ENCODE assay signal across 20 cellular contexts in the genomic region with DNA sequence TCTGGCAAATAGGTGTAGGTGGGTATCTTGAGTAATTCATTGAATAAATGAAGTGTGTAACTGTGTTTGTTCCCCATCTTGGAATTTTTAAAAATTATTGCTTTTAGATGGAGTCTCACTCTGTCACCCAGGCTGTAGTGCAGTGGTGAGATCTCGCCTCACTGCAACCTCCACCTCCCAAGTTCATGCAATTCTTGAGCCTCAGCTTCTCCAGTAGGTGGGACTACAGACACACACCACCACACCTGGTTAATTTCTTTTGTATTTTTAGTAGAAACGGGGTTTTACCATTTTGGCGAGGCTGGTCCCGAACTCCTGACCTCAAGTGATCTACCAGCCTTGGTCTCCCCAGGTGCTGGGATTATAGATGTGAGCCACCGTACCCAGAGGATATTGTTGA. TPM values are rescaled to one million over a fixed set of nuclear protein-coding genes. Genes with fewer than 3 reads are reported as not detected.
DNase-seq lines count a peak whose midpoint lies in the region; ATAC-seq and TF ChIP-seq lines count a peak whose summit lies in the region.
"Had no signal": no experiment of that assay in that cellular context is flagged by ENCODE, and none has a peak within 500 bp of the region (broad histone marks: within the 10 kb centered on the region; RNA-seq: fewer than 3 reads in every experiment).

No MANE protein-coding gene starts in this region.

- no peaks in the 10 kb centered on the region for H3F3A ChIP-seq in GM23338 (replicated peaks; ENCODE audit: low read depth)

- H3K4me2 ChIP-seq in GM23338: no peak overlapping the region
- no peak overlapping the region for H3K4me2 ChIP-seq in osteoblast (ENCODE audit: insufficient read depth, low read length)

- TF ChIP-seq POLR2A in stomach (IDR thresholded peaks at IDR 0.05): no peak

- H4K20me1 ChIP-seq in GM23338 (replicated peaks; ENCODE audit: insufficient read depth) (no peaks in the 10 kb centered on the region), osteoblast (ENCODE audit: insufficient read depth, low read length) (no peaks in the 10 kb centered on the region)

- H3K27me3 Mint-ChIP-seq in GM23338 (ENCODE audit: insufficient read depth, low read depth, poor library complexity) (peaks cover 2% of the 10 kb centered on the region), endodermal cell (ENCODE audit: insufficient read depth) (peaks cover 65% of the 10 kb centered on the region)

- no peak overlapping the region for H3K27ac ChIP-seq in GM23338 (ENCODE audit: low read depth)
- no peak overlapping the region for H3K27ac ChIP-seq in HEK293 (ENCODE audit: extremely low read depth, low read depth, low read length)
- no peak overlapping the region for H3K27ac ChIP-seq in endodermal cell (ENCODE audit: low read depth, low read length)
- H3K27ac ChIP-seq in osteoblast (ENCODE audit: low read depth, low read length): no peak overlapping the region
- no peak overlapping the region for H3K27ac ChIP-seq in stomach

- no peak for TF ChIP-seq EP300 in stomach (IDR thresholded peaks at IDR 0.05)

- H3K9ac ChIP-seq in endodermal cell (ENCODE audit: extremely low read depth, low read length, poor library complexity, severe bottlenecking): no peak overlapping the region

- H3K4me3 Mint-ChIP-seq in GM23338: no peak overlapping the region
- no peak overlapping the region for H3K4me3 Mint-ChIP-seq in endodermal cell
- H3K4me3 Mint-ChIP-seq: CD4-positive, alpha-beta memory T cell had no signal

- 80 to 92% methylated on average over 5 of the region's 5 CpGs for WGBS in endodermal cell (ENCODE audit: insufficient coverage in 1 of 2, insufficient read length in 1 of 2), 2 experiments
- WGBS in stomach, 5 donors: 83 to 88% (median 87%) methylated on average over 5 of the region's 5 CpGs

- CTCF ChIA-PET in HEK293 (lab: Yijun Ruan, JAX): interaction anchor here (1.0 to 1.1 kb wide), 2 partner anchors 38 to 51 kb away, joined by 3 to 4 read pairs; no protein-coding TSS in a partner anchor

- H3K27ac Mint-ChIP-seq in GM23338 (no peak overlapping the region), endodermal cell (no peak overlapping the region)
- H3K27ac Mint-ChIP-seq: CD4-positive, alpha-beta memory T cell had no signal

- POLR2A ChIA-PET in HEK293 (lab: Yijun Ruan, JAX): interaction anchor here (0.5 kb wide), 1 partner anchor 147 kb away, joined by 4 read pairs; no protein-coding TSS in a partner anchor

- H2AFZ ChIP-seq in GM23338 (no peak overlapping the region), osteoblast (ENCODE audit: low read length) (no peak overlapping the region)

- H3K9me3 Mint-ChIP-seq in GM23338 (no peaks in the 10 kb centered on the region; the same call in 2 of the 3 replicates), endodermal cell (no peaks in the 10 kb centered on the region)

- no peaks in the 10 kb centered on the region for H3K27me3 ChIP-seq in GM23338 (ENCODE audit: insufficient read depth)
- H3K27me3 ChIP-seq in endodermal cell (ENCODE audit: control insufficient read depth, insufficient read depth, low read length, poor library complexity, severe bottlenecking): peaks cover 4% of the 10 kb centered on the region
- H3K27me3 ChIP-seq in osteoblast (ENCODE audit: insufficient read depth, low read length): no peaks in the 10 kb centered on the region
- H3K27me3 ChIP-seq in stomach: no peaks in the 10 kb centered on the region

- no peak for ATAC-seq in GM23338

- no peaks in the 10 kb centered on the region for H3K4me1 Mint-ChIP-seq in GM23338
- H3K4me1 Mint-ChIP-seq in endodermal cell: no peaks in the 10 kb centered on the region
- H3K4me1 Mint-ChIP-seq: CD4-positive, alpha-beta memory T cell had no signal

- no peaks in the 10 kb centered on the region for H3K79me2 ChIP-seq in GM23338 (replicated peaks; ENCODE audit: insufficient read depth)
- no peaks in the 10 kb centered on the region for H3K79me2 ChIP-seq in osteoblast (ENCODE audit: insufficient read depth, low read length)

- peak; percentile 6 for DNase-seq in GM23338 (ENCODE audit: low spot score)
- no peak for DNase-seq in endodermal cell
- no peak for DNase-seq in osteoblast (ENCODE audit: insufficient read length, low spot score, missing footprints)
- no peak for DNase-seq in stomach
- no peak for DNase-seq in SIG-M5 treated with dmso at 0.1 percent for 504 hours (lab: John Stamatoyannopoulos, UW; ENCODE audit: unreplicated experiment)
- DNase-seq: 8988T; C1 segment of cervical spinal cord; Calu3; CD4-positive, alpha-beta memory T cell; COR-L47; DMS53; DMS79 treated with DMSO at 0.1 percent for 48 hours; GF-D8 had no signal

- no peaks in the 10 kb centered on the region for H3K36me3 Mint-ChIP-seq in GM23338 (ENCODE audit: low read depth)
- H3K36me3 Mint-ChIP-seq in endodermal cell (ENCODE audit: low read depth): no peaks in the 10 kb centered on the region
- H3K36me3 Mint-ChIP-seq: CD4-positive, alpha-beta memory T cell had no signal

- H3K36me3 ChIP-seq in GM23338 (ENCODE audit: insufficient read depth): no peaks in the 10 kb centered on the region
- no peaks in the 10 kb centered on the region; a peak in 1 of 3 replicates for H3K36me3 ChIP-seq in HEK293 (ENCODE audit: control insufficient read depth in 2 of 2, insufficient read depth in 1 of 2, low read length in 2 of 2)
- no peaks in the 10 kb centered on the region for H3K36me3 ChIP-seq in endodermal cell (ENCODE audit: control insufficient read depth, insufficient read depth, low read length)
- no peaks in the 10 kb centered on the region for H3K36me3 ChIP-seq in osteoblast (ENCODE audit: insufficient read depth, low read length)
- H3K36me3 ChIP-seq in stomach: no peaks in the 10 kb centered on the region
- H3K36me3 ChIP-seq: HAP-1 had no signal

- TF ChIP-seq CTCF in GM23338 (conservative IDR thresholded peaks at IDR 0.05; ENCODE audit: low read depth in 2 of 2) (peak; percentile 25 to 48; a peak in 3 of 4 replicates), HEK293 (tag by site-specific recombination; IDR thresholded peaks at IDR 0.05) (peak; percentile 50; the same call in 1 of the 2 replicates), endodermal cell (conservative IDR thresholded peaks at IDR 0.05) (peak; percentile 50), osteoblast (IDR thresholded peaks at IDR 0.05; ENCODE audit: extremely low read depth, low read depth, low read length) (no peak), stomach (IDR thresholded peaks at IDR 0.05) (no peak)

- H3K9me2 ChIP-seq in GM23338 (ENCODE audit: insufficient read depth): no peaks in the 10 kb centered on the region

- no peaks in the 10 kb centered on the region for H3K9me3 ChIP-seq in HEK293 (ENCODE audit: control insufficient read depth, insufficient read depth, low read depth, low read length)
- no peaks in the 10 kb centered on the region for H3K9me3 ChIP-seq in endodermal cell (ENCODE audit: control insufficient read depth, low read length)
- no peaks in the 10 kb centered on the region for H3K9me3 ChIP-seq in osteoblast (ENCODE audit: low read depth, low read length)
- H3K9me3 ChIP-seq in stomach: no peaks in the 10 kb centered on the region
- H3K9me3 ChIP-seq: HAP-1 had no signal

- no peak overlapping the region for H3K4me3 ChIP-seq in GM23338
- no peak overlapping the region for H3K4me3 ChIP-seq in HEK293 (ENCODE audit: low read depth, low read length)
- H3K4me3 ChIP-seq in endodermal cell (ENCODE audit: low read length): no peak overlapping the region
- H3K4me3 ChIP-seq in osteoblast (ENCODE audit: insufficient read depth, low read length): no peak overlapping the region
- no peak overlapping the region for H3K4me3 ChIP-seq in stomach
- H3K4me3 ChIP-seq: HAP-1 had no signal

- intact Hi-C loops in stomach (cut with DNase I; ENCODE audit: low total_unique reads): no loop called here

- H3K4me1 ChIP-seq in GM23338 (ENCODE audit: insufficient read depth) (no peaks in the 10 kb centered on the region), HEK293 (ENCODE audit: control insufficient read depth, insufficient read depth, low read length) (peaks cover 9% of the 10 kb centered on the region), endodermal cell (ENCODE audit: control insufficient read depth, insufficient read depth, low read length) (no peaks in the 10 kb centered on the region), osteoblast (ENCODE audit: insufficient read depth, low read length) (no peaks in the 10 kb centered on the region), stomach (no peaks in the 10 kb centered on the region)
- H3K4me1 ChIP-seq: HAP-1 had no signal

TF ChIP-seq in GM23338, 12 proteins besides CTCF, POLR2A, EP300 and RAD21 (continues in another document):
- no peak for TF ChIP-seq NANOG (IDR thresholded peaks at IDR 0.05; ENCODE audit: borderline replicate concordance)
- TF ChIP-seq EZH2phosphoT487 (IDR thresholded peaks at IDR 0.05; ENCODE audit: unreplicated experiment): no peak
- TF ChIP-seq ZNF331 (CRISPR knock-in tag; IDR thresholded peaks at IDR 0.05; ENCODE audit: low read depth): no peak
- no peak for TF ChIP-seq JUNB (IDR thresholded peaks at IDR 0.05; ENCODE audit: unreplicated experiment)

RNA-seq across cellular contexts. Expression of a gene that starts 7.9 kb away (rescaled TPM):
- total RNA-seq in GM23338 (2014; rRNA removed; shearing (Covaris generic)): not detected in 2 replicates
- polyA plus RNA-seq in GM23338 (2016; fragmentation: Nextera tagmentation; extraction: Ambion mirVana): 0.39 TPM in 1 of 2 replicates, not detected in the other
- not detected for total RNA-seq in endodermal cell
- polyA plus RNA-seq in endodermal cell (2013, experiment 1 of 2): not detected
- not detected for polyA plus RNA-seq in endodermal cell (2013, experiment 2 of 2)
- not detected in 2 replicates for total RNA-seq in osteoblast
- not detected for total RNA-seq in stomach
- not detected for polyA plus RNA-seq in stomach
- total RNA-seq: A673, Calu3, Daoy, G401, H4 had no signal
- polyA plus RNA-seq: BJ; CD4-positive, alpha-beta memory T cell had no signal

RNA-seq across cellular contexts. Expression of a gene that starts 23.9 kb away (rescaled TPM):
- 4.8 TPM in 1 of 2 replicates, not detected in the other for total RNA-seq in GM23338 (2014; rRNA removed; shearing (Covaris generic))
- polyA plus RNA-seq in GM23338 (2016; fragmentation: Nextera tagmentation; extraction: Ambion mirVana): not detected in 2 replicates
- total RNA-seq in endodermal cell: not detected
- not detected for polyA plus RNA-seq in endodermal cell (2013, experiment 1 of 2)
- polyA plus RNA-seq in endodermal cell (2013, experiment 2 of 2): not detected
- total RNA-seq in osteoblast: not detected in 2 replicates
- total RNA-seq in stomach: not detected
- polyA plus RNA-seq in stomach: not detected
- total RNA-seq: A673; Calu3; CD4-positive, alpha-beta memory T cell; Daoy; G401; H4 had no signal
- polyA plus RNA-seq: BJ; CD4-positive, alpha-beta memory T cell had no signal

RNA-seq across cellular contexts. Expression of a gene that starts 59.1 kb away (rescaled TPM):
- total RNA-seq in GM23338 (2014; rRNA removed; shearing (Covaris generic)): 98.3 and 118 TPM in 2 replicates
- 55.8 and 59.9 TPM in 2 replicates for polyA plus RNA-seq in GM23338 (2016; fragmentation: Nextera tagmentation; extraction: Ambion mirVana)
- 10 to 100 TPM; 87.4 to 99.8 TPM for total RNA-seq in endodermal cell
- 58.5 TPM for polyA plus RNA-seq in endodermal cell (2013, experiment 1 of 2)
- 55.2 TPM for polyA plus RNA-seq in endodermal cell (2013, experiment 2 of 2)
- 69.8 and 75.1 TPM in 2 replicates for total RNA-seq in osteoblast
- total RNA-seq in stomach: 100 to 1,000 TPM in 1 of 5 donors, 10 to 100 TPM in 4; 30.0 to 115 (median 71.2) TPM
- 10 to 100 TPM; 69.8 to 73.9 (median 71.7) TPM for polyA plus RNA-seq in stomach

Comparison
In these comparisons a context has a peak if more than half of its experiments do, and no peak if none do; other contexts are left out.
1. CTCF ChIP-seq: peak in GM23338 (2 of 2), HEK293 (single experiment) and endodermal cell (single experiment); none in osteoblast (single experiment) and stomach (0 of 7).